In genomic region chr6:34714663-34715062, GRCh38 we compare ENCODE assay signal across 20 cellular contexts. TPM values are rescaled to one million over a fixed set of nuclear protein-coding genes. Genes with fewer than 3 reads are reported as not detected.
DNase-seq lines count a peak whose midpoint lies in the region; ATAC-seq, FAIRE-seq and TF ChIP-seq lines count a peak whose summit lies in the region.
"Had no signal": no experiment of that assay in that cellular context is flagged by ENCODE, and none has a peak within 500 bp of the region (broad histone marks: within the 10 kb centered on the region; RNA-seq: fewer than 3 reads in every experiment).

No MANE protein-coding gene starts in this region.

- DNase-seq in Ammon's horn (ENCODE audit: low spot score) (peak; percentile 37), K562 (ENCODE audit: extremely low read depth in 1 of 4, low spot score in 3 of 4) (peak in 3 of 4 experiments; percentile 43 to 81 (median 59)), fibroblast of villous mesenchyme (ENCODE audit: low read depth) (peak; percentile 29), immature natural killer cell (no peak), cerebellar nuclear complex (lab: John Stamatoyannopoulos, UW) (no peak), GM10266 (ENCODE audit: extremely low spot score) (no peak), GM10248 (ENCODE audit: extremely low spot score) (no peak)
- DNase-seq: BE2C; Caco-2; CD4-positive, alpha-beta T cell; GDM1; H9; IMR-90; KBM-7 had no signal

- H2AFZ ChIP-seq in K562 (ENCODE audit: low read depth, low read length), result peak overlapping the region; percentile 44

- peak in 1 of 2 experiments; percentile 8; a peak in 1 of 4 replicates for TF ChIP-seq RAD21 in K562 (CRISPR knock-in tag; conservative IDR thresholded peaks at IDR 0.05 in 1 of 2, IDR thresholded peaks at IDR 0.05 in 1 of 2)

- intact Hi-C loops in K562 (cut with micrococcal nuclease), result no loop called here

- TF ChIP-seq CTCF in HEK293 (tag by site-specific recombination; IDR thresholded peaks at IDR 0.05), result no peak
- TF ChIP-seq CTCF in K562 (IDR thresholded peaks at IDR 0.05 in 2 of 3, conservative IDR thresholded peaks at IDR 0.05 in 1 of 3; ENCODE audit: insufficient read depth in 2 of 3, low read depth in 1 of 3, low read length in 3 of 3), result no peak
- TF ChIP-seq CTCF in fibroblast of villous mesenchyme (IDR thresholded peaks at IDR 0.05; ENCODE audit: insufficient read depth, low read depth, low read length), result no peak
- no peak for TF ChIP-seq CTCF in GM10266 (IDR thresholded peaks at IDR 0.05; ENCODE audit: control insufficient read depth, insufficient read depth, low read depth, missing control alignments)
- no peak for TF ChIP-seq CTCF in GM10248 (IDR thresholded peaks at IDR 0.05; ENCODE audit: control extremely low read depth, extremely low read depth, low read depth, missing control alignments)

- H3K4me3 ChIP-seq in HEK293 (ENCODE audit: low read depth, low read length) (no peak overlapping the region), K562 (no peak overlapping the region), fibroblast of villous mesenchyme (ENCODE audit: low read depth, low read length) (no peak overlapping the region)
- H3K4me3 ChIP-seq: GM12878 had no signal

- FAIRE-seq in K562 (lab: Jason Lieb, UNC), result peak; percentile 82
- FAIRE-seq: D721Med, GM12878, GM19239, H1 had no signal

- H3K79me2 ChIP-seq in K562 (ENCODE audit: control insufficient read depth, insufficient read depth, low read length), result no peaks in the 10 kb centered on the region

- in situ Hi-C loops in K562 (cut with MboI), result no loop called here

- H3K27me3 ChIP-seq in K562 (ENCODE audit: control insufficient read depth in 2 of 2, insufficient read depth in 2 of 2, low read length in 2 of 2), result no peaks in the 10 kb centered on the region
- H3K27me3 ChIP-seq: BE2C had no signal

- ATAC-seq in K562, result peak; percentile 94
- ATAC-seq: GM12878 had no signal

- H3K4me1 Mint-ChIP-seq in immature natural killer cell, result no peaks in the 10 kb centered on the region

- BruUV-seq in K562 (replicated peaks; lab: Mats Ljungman, UMichigan), result no TSS peak

- H3K27ac ChIP-seq in HEK293 (ENCODE audit: extremely low read depth, low read depth, low read length), result no peak overlapping the region
- peak overlapping the region; percentile 27; the same call in 1 of the 3 replicates for H3K27ac ChIP-seq in K562 (ENCODE audit: extremely low read depth, low read depth, low read length)
- H3K27ac ChIP-seq: C4-2B had no signal

- H3K36me3 ChIP-seq in HEK293 (ENCODE audit: control insufficient read depth in 2 of 2, insufficient read depth in 1 of 2, low read length in 2 of 2), result no peaks in the 10 kb centered on the region
- H3K36me3 ChIP-seq in K562 (ENCODE audit: control insufficient read depth, insufficient read depth, low read length), result no peaks in the 10 kb centered on the region
- H3K36me3 ChIP-seq: BE2C had no signal

- CTCF ChIA-PET in HEK293 (lab: Yijun Ruan, JAX), result interaction anchor here (0.6 to 0.7 kb wide), 3 partner anchors 40 to 581 kb away, joined by 3 to 5 read pairs (median 4); no protein-coding TSS in a partner anchor
- CTCF ChIA-PET in K562 (lab: Yijun Ruan, JAX; ENCODE audit: low intra/inter-chr PET ratio), result no interaction called here
- CTCF ChIA-PET in GM10248 (lab: Yijun Ruan, JAX), result no interaction called here

- no peaks in the 10 kb centered on the region for H3K9me1 ChIP-seq in K562 (ENCODE audit: control insufficient read depth, insufficient read depth, low read length)

- H3K9ac ChIP-seq in K562 (ENCODE audit: insufficient read depth in 1 of 2, low read depth in 2 of 2, low read length in 2 of 2), result no peak overlapping the region

- H3K36me3 Mint-ChIP-seq in immature natural killer cell, result no peaks in the 10 kb centered on the region

- H3K27me3 Mint-ChIP-seq in immature natural killer cell (ENCODE audit: low read depth in 3 of 3), result no peaks in the 10 kb centered on the region
- H3K27me3 Mint-ChIP-seq: CD4-positive, alpha-beta T cell had no signal

- H3K9me3 ChIP-seq in HEK293 (ENCODE audit: control insufficient read depth, insufficient read depth, low read depth, low read length) (no peaks in the 10 kb centered on the region), K562 (replicated peaks; ENCODE audit: control insufficient read depth, insufficient read depth, low read depth, low read length) (no peaks in the 10 kb centered on the region)
- H3K9me3 ChIP-seq: BE2C, Caco-2 had no signal

- H3K4me3 Mint-ChIP-seq in immature natural killer cell, result no peak overlapping the region
- H3K4me3 Mint-ChIP-seq: CD4-positive, alpha-beta T cell; H9 had no signal

- 34% methylated on average over 4 of the region's 4 CpGs for WGBS in K562 (ENCODE audit: insufficient coverage, low coverage, missing lambda C conversion rate)

- H4K20me1 ChIP-seq in K562 (replicated peaks; ENCODE audit: control insufficient read depth, insufficient read depth, low read length), result no peaks in the 10 kb centered on the region

- peak; percentile 73; the same call in 1 of the 2 replicates for TF ChIP-seq EP300 in K562 (IDR thresholded peaks at IDR 0.05; ENCODE audit: low read length)

- H3K27ac Mint-ChIP-seq in immature natural killer cell, result no peak overlapping the region
- H3K27ac Mint-ChIP-seq: CD4-positive, alpha-beta T cell; H9 had no signal

- H3K4me1 ChIP-seq in HEK293 (ENCODE audit: control insufficient read depth, insufficient read depth, low read length), result peaks cover 6% of the 10 kb centered on the region
- peaks cover 11% of the 10 kb centered on the region in 2 experiments for H3K4me1 ChIP-seq in K562 (replicated peaks in 1 of 2; ENCODE audit: control insufficient read depth in 2 of 2, insufficient read depth in 2 of 2, low read length in 2 of 2)

- peak overlapping the region; percentile 29; the same call in 1 of the 2 replicates for H3K4me2 ChIP-seq in K562 (ENCODE audit: insufficient read depth, low read length)

- POLR2A ChIA-PET in HEK293 (lab: Yijun Ruan, JAX) (interaction anchor here (0.7 kb wide), 1 partner anchor 62 kb away, joined by 4 read pairs; no protein-coding TSS in a partner anchor), K562 (lab: Yijun Ruan, JAX) (interaction anchor here (0.6 to 1.0 kb wide), 6 partner anchors 9 to 1038 kb away, joined by 3 to 7 read pairs (median 4); no protein-coding TSS in a partner anchor), GM10248 (lab: Yijun Ruan, JAX) (no interaction called here)

- H3K9me3 Mint-ChIP-seq in immature natural killer cell, result no peaks in the 10 kb centered on the region
- H3K9me3 Mint-ChIP-seq: CD4-positive, alpha-beta T cell; H9 had no signal

- TF ChIP-seq POLR2A in K562 (conservative IDR thresholded peaks at IDR 0.05), result no peak

TF ChIP-seq in HEK293, 187 proteins besides CTCF, POLR2A, EP300 and RAD21 (continues in another document):
- TF ChIP-seq ZNF16 (tag by site-specific recombination; IDR thresholded peaks at IDR 0.05; ENCODE audit: low read depth), result no peak
- TF ChIP-seq EGR2 (tag by site-specific recombination; IDR thresholded peaks at IDR 0.05; ENCODE audit: low read depth), result peak; percentile 33; the same call in 1 of the 2 replicates
- TF ChIP-seq ZNF416 (tag by site-specific recombination; IDR thresholded peaks at IDR 0.05), result no peak

TF ChIP-seq in K562, 482 proteins besides CTCF, POLR2A, EP300 and RAD21 (continues in another document):
- TF ChIP-seq DPF2 (IDR thresholded peaks at IDR 0.05) (peak; percentile 85), STAT5A (IDR thresholded peaks at IDR 0.05; ENCODE audit: borderline replicate concordance, low read length) (peak; percentile 40; the same call in 1 of the 2 replicates), CBFA2T3 (IDR thresholded peaks at IDR 0.05) (peak; percentile 87), TRIM24 (IDR thresholded peaks at IDR 0.05) (peak; percentile 5 to 38; a peak in 1 of 4 replicates)

RNA-seq across cellular contexts. Expression of gene ILRUN, which starts 18.1 kb away (rescaled TPM):
- total RNA-seq in K562 (2011; cell fraction: chromatin; rRNA removed; ENCODE audit: low replicate concordance), result 46.7 and 47.2 TPM in 2 replicates
- 30.2 and 32.0 TPM in 2 replicates for total RNA-seq in K562 (2011; cell fraction: nucleolus; rRNA removed)
- total RNA-seq in K562 (2011; cell fraction: nucleoplasm; rRNA removed), result 38.8 and 48.2 TPM in 2 replicates
- total RNA-seq in K562 (2014; rRNA removed), result 35.7 and 44.7 TPM in 2 replicates
- total RNA-seq in K562 (2014; rRNA removed; fragmentation: Illumina TruSeq; extraction: Trizol), result 54.9 and 57.6 TPM in 2 replicates
- 53.4 and 55.0 TPM in 2 replicates for total RNA-seq in K562 (2015; rRNA removed; fragmentation: Illumina TruSeq; extraction: Trizol)
- 74.5 and 78.9 TPM in 2 replicates for total RNA-seq in K562 (2021)
- polyA plus RNA-seq in K562 (2011; rRNA removed), result 62.1 and 66.1 TPM in 2 replicates
- polyA plus RNA-seq in K562 (2011; cell fraction: cytosol; rRNA removed), result 53.1 and 62.6 TPM in 2 replicates
- 26.0 and 30.3 TPM in 2 replicates for polyA plus RNA-seq in K562 (2011; cell fraction: nucleus; rRNA removed)
- 75.6 and 76.6 TPM in 2 replicates for polyA plus RNA-seq in K562 (2012)
- polyA plus RNA-seq in K562 (2014; fragmentation: Illumina TruSeq; extraction: Trizol), result 70.0 and 74.7 TPM in 2 replicates
- 10 to 100 TPM; 24.9 to 30.7 TPM for polyA plus RNA-seq in K562 (2014; fragmentation: Nextera tagmentation; extraction: Ambion mirVana)
- 42.8 and 44.2 TPM in 2 replicates for polyA plus RNA-seq in K562 (2014; rRNA removed)
- polyA minus RNA-seq in K562 (2011; rRNA and poly(A)+ RNA removed), result 88.9 and 93.9 TPM in 2 replicates
- polyA minus RNA-seq in K562 (2011; cell fraction: cytosol; rRNA and poly(A)+ RNA removed), result 48.1 and 57.5 TPM in 2 replicates
- 12.9 and 20.4 TPM in 2 replicates for polyA minus RNA-seq in K562 (2011; cell fraction: nucleus; rRNA and poly(A)+ RNA removed)
- total RNA-seq in fibroblast of villous mesenchyme, result 42.2 and 58.3 TPM in 2 replicates
- 10 to 100 TPM; 16.5 to 26.8 (median 19.3) TPM for polyA plus RNA-seq in immature natural killer cell

RNA-seq across cellular contexts. Expression of gene SNRPC, which starts 42.6 kb away (rescaled TPM):
- 34.0 and 37.5 TPM in 2 replicates for total RNA-seq in K562 (2011; cell fraction: chromatin; rRNA removed; ENCODE audit: low replicate concordance)
- 54.7 and 59.2 TPM in 2 replicates for total RNA-seq in K562 (2011; cell fraction: nucleolus; rRNA removed)
- 62.7 and 69.1 TPM in 2 replicates for total RNA-seq in K562 (2011; cell fraction: nucleoplasm; rRNA removed)
- total RNA-seq in K562 (2014; rRNA removed), result 500 and 634 TPM in 2 replicates
- 430 and 439 TPM in 2 replicates for total RNA-seq in K562 (2014; rRNA removed; fragmentation: Illumina TruSeq; extraction: Trizol)
- total RNA-seq in K562 (2015; rRNA removed; fragmentation: Illumina TruSeq; extraction: Trizol), result 488 and 508 TPM in 2 replicates
- total RNA-seq in K562 (2021), result 415 and 433 TPM in 2 replicates
- 495 and 598 TPM in 2 replicates for polyA plus RNA-seq in K562 (2011; rRNA removed)
- 883 and 1,009 TPM in 2 replicates for polyA plus RNA-seq in K562 (2011; cell fraction: cytosol; rRNA removed)
- polyA plus RNA-seq in K562 (2011; cell fraction: nucleus; rRNA removed), result 165 and 174 TPM in 2 replicates
- polyA plus RNA-seq in K562 (2012), result 407 and 437 TPM in 2 replicates
- polyA plus RNA-seq in K562 (2014; fragmentation: Illumina TruSeq; extraction: Trizol), result 868 and 905 TPM in 2 replicates
- polyA plus RNA-seq in K562 (2014; fragmentation: Nextera tagmentation; extraction: Ambion mirVana), result 100 to 1,000 TPM; 697 to 889 TPM
- 808 and 854 TPM in 2 replicates for polyA plus RNA-seq in K562 (2014; rRNA removed)
- polyA minus RNA-seq in K562 (2011; rRNA and poly(A)+ RNA removed), result 218 and 228 TPM in 2 replicates
- polyA minus RNA-seq in K562 (2011; cell fraction: cytosol; rRNA and poly(A)+ RNA removed), result 104 and 122 TPM in 2 replicates
- polyA minus RNA-seq in K562 (2011; cell fraction: nucleus; rRNA and poly(A)+ RNA removed), result 21.0 and 35.1 TPM in 2 replicates
- total RNA-seq in fibroblast of villous mesenchyme, result 72.5 and 75.7 TPM in 2 replicates
- 100 to 1,000 TPM; 266 to 481 (median 325) TPM for polyA plus RNA-seq in immature natural killer cell

Comparison
In these comparisons a context has a peak if more than half of its experiments do, and no peak if none do; other contexts are left out.
1. DNase-seq: peak in Ammon's horn (single experiment), K562 (3 of 4) and fibroblast of villous mesenchyme (single experiment); none in immature natural killer cell (0 of 3), cerebellar nuclear complex (0 of 2), GM10266 (single experiment) and GM10248 (single experiment).